10 cellular contexts compared by ENCODE assay signal in the genomic region with DNA sequence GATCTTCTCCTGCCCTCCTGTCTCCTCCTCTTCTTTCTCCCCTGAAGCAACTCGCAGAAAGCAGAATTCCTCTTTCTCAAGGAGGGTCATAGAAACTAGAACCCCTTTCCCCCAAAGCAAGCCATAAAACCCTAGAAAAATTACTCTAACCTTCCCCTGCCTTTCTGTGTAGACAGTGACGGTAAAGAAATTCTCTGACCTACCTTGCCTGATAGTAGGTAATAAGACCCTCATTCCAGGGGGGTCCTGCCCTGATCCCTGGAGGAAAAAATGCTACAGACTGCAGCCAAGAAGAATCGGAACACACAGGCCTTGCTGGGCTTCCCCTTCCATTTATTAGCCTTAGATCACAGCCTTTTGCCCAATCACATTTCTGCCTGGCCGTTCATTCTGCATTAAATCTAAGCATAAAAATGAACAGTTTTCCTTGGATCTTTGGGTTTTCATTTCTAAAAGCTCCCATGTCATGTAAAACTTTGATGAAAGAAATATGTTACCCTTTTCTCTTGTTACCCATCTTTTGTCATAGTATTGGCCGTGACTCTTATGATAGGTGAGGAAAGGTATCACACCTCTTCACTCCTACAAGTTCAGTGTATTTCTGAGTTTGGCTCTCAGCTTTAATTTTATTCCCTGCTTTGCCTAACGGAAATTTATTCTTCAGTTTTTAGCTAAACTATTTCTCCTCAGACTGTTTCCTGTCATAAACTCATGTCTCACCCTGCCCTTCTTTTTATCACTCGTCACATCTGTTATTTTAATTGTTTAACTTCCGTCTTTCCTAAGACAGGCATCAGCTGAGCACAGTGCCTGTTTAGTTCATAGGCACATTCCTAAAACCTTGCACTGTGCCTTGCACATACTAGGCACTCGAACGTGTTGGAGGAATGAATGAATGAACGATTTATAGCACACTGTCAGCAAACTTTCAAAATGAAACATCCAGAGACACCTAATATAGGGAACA. TPM values are rescaled to one million over a fixed set of nuclear protein-coding genes. Genes with fewer than 3 reads are reported as not detected.
DNase-seq lines count a peak whose midpoint lies in the region; ATAC-seq, FAIRE-seq and TF ChIP-seq lines count a peak whose summit lies in the region.
"Had no signal": no experiment of that assay in that cellular context is flagged by ENCODE, and none has a peak within 500 bp of the region (broad histone marks: within the 10 kb centered on the region; RNA-seq: fewer than 3 reads in every experiment).

No MANE protein-coding gene starts in this region.

- peak overlapping the region; percentile 24 for H2AFZ ChIP-seq in mammary epithelial cell (ENCODE audit: low read depth, low read length)

- no peak overlapping the region for H3K9ac ChIP-seq in mammary epithelial cell (ENCODE audit: insufficient read depth, low read length)

- DNase-seq in activated naive CD4-positive, alpha-beta T cell treated with anti-CD3 and anti-CD28 coated beads for 36 hours = no peak
- DNase-seq in activated naive CD4-positive, alpha-beta T cell treated with Interleukin-2 at 50 U/mL for 16 hours = no peak
- DNase-seq in NOMO-1 treated with DMSO at 0.1 percent for 48 hours (lab: John Stamatoyannopoulos, UW; ENCODE audit: unreplicated experiment) (peak; percentile 58), mammary epithelial cell (no peak), NCI-H226 (no peak), frontal cortex (ENCODE audit: low spot score in 2 of 2) (no peak)
- no peak for DNase-seq in stimulated activated naive B cell treated with anti-CD40 and anti-IgM and Interleukin-4, amounts not matched to agents 10 μg/mL and 1 μg/mL and 100 μg/mL, for 72 hours

- peaks cover 40% of the 10 kb centered on the region for H3K4me1 Mint-ChIP-seq in activated naive CD4-positive, alpha-beta T cell treated with anti-CD3 and anti-CD28 coated beads for 36 hours (ENCODE audit: low read depth)
- H3K4me1 Mint-ChIP-seq in stimulated activated naive B cell treated with anti-CD40 and anti-IgM and Interleukin-4, amounts not matched to agents 10 μg/mL and 1 μg/mL and 100 μg/mL, for 72 hours = peaks cover 28 to 40% of the 10 kb centered on the region in 2 donors

- H3K4me2 ChIP-seq in mammary epithelial cell (ENCODE audit: insufficient read depth, low read depth, low read length) = peak overlapping the region; percentile 11

- no peaks in the 10 kb centered on the region for H3K27me3 ChIP-seq in mammary epithelial cell (ENCODE audit: insufficient read depth, low read length)

- H3K36me3 ChIP-seq in mammary epithelial cell (ENCODE audit: insufficient read depth, low read length) = no peaks in the 10 kb centered on the region

- TF ChIP-seq CTCF in mammary epithelial cell (conservative IDR thresholded peaks at IDR 0.05 in 1 of 2, IDR thresholded peaks at IDR 0.05 in 1 of 2; ENCODE audit: extremely low read depth in 1 of 2, insufficient read depth in 1 of 2, low read depth in 1 of 2, low read length in 2 of 2) = no peak

- peak overlapping the region; percentile 75 for H3K27ac Mint-ChIP-seq in activated naive CD4-positive, alpha-beta T cell treated with anti-CD3 and anti-CD28 coated beads for 36 hours
- peak overlapping the region; percentile 79 for H3K27ac Mint-ChIP-seq in stimulated activated naive B cell treated with anti-CD40 and anti-IgM and Interleukin-4, amounts not matched to agents 10 μg/mL and 1 μg/mL and 100 μg/mL, for 72 hours

- no TSS peak for BruUV-seq in mammary epithelial cell (replicated peaks; lab: Mats Ljungman, UMichigan)

- no peaks in the 10 kb centered on the region for H4K20me1 ChIP-seq in mammary epithelial cell (ENCODE audit: insufficient read depth, low read length)

- no peak for FAIRE-seq in frontal cortex (lab: Jason Lieb, UNC)

- no peaks in the 10 kb centered on the region for H3K9me3 Mint-ChIP-seq in activated naive CD4-positive, alpha-beta T cell treated with anti-CD3 and anti-CD28 coated beads for 36 hours
- no peaks in the 10 kb centered on the region for H3K9me3 Mint-ChIP-seq in stimulated activated naive B cell treated with anti-CD40 and anti-IgM and Interleukin-4, amounts not matched to agents 10 μg/mL and 1 μg/mL and 100 μg/mL, for 72 hours
- H3K9me3 Mint-ChIP-seq: nephron had no signal

- no peaks in the 10 kb centered on the region for H3K79me2 ChIP-seq in mammary epithelial cell (ENCODE audit: insufficient read depth, low read length)

- H3K4me3 ChIP-seq in mammary epithelial cell (replicated peaks in 1 of 3; ENCODE audit: insufficient read depth in 1 of 3, low read depth in 2 of 3, low read length in 3 of 3) = no peak overlapping the region

- no peak overlapping the region for H3K4me3 Mint-ChIP-seq in activated naive CD4-positive, alpha-beta T cell treated with anti-CD3 and anti-CD28 coated beads for 36 hours
- H3K4me3 Mint-ChIP-seq in stimulated activated naive B cell treated with anti-CD40 and anti-IgM and Interleukin-4, amounts not matched to agents 10 μg/mL and 1 μg/mL and 100 μg/mL, for 72 hours = peak overlapping the region; percentile 48 to 54
- H3K4me3 Mint-ChIP-seq: nephron had no signal

- H3K36me3 Mint-ChIP-seq in activated naive CD4-positive, alpha-beta T cell treated with anti-CD3 and anti-CD28 coated beads for 36 hours (ENCODE audit: low read depth) = peaks cover 21% of the 10 kb centered on the region
- peaks cover 25 to 43% of the 10 kb centered on the region in 2 donors for H3K36me3 Mint-ChIP-seq in stimulated activated naive B cell treated with anti-CD40 and anti-IgM and Interleukin-4, amounts not matched to agents 10 μg/mL and 1 μg/mL and 100 μg/mL, for 72 hours

- WGBS in mammary epithelial cell (ENCODE audit: low coverage, missing lambda C conversion rate) = 45% methylated on average over 11 of the region's 11 CpGs

- H3K4me1 ChIP-seq in mammary epithelial cell (ENCODE audit: insufficient read depth, low read length) = peaks cover 16% of the 10 kb centered on the region

- ATAC-seq in stimulated activated naive B cell treated with anti-CD40 and anti-IgM and Interleukin-4, amounts not matched to agents 10 μg/mL and 1 μg/mL and 100 μg/mL, for 72 hours (replicated peaks) = peak; percentile 10 to 11
- ATAC-seq in HG03175 (IDR thresholded peaks at IDR 0.05; ENCODE audit: unreplicated experiment) = no peak

- no peaks in the 10 kb centered on the region for H3K27me3 Mint-ChIP-seq in activated naive CD4-positive, alpha-beta T cell treated with anti-CD3 and anti-CD28 coated beads for 36 hours (ENCODE audit: low read depth)
- no peaks in the 10 kb centered on the region for H3K27me3 Mint-ChIP-seq in stimulated activated naive B cell treated with anti-CD40 and anti-IgM and Interleukin-4, amounts not matched to agents 10 μg/mL and 1 μg/mL and 100 μg/mL, for 72 hours

- CTCF ChIA-PET in activated naive CD4-positive, alpha-beta T cell treated with anti-CD3 and anti-CD28 coated beads for 36 hours (lab: Charles Lee) = interaction anchor here (0.8 to 3.0 kb wide), 12 partner anchors 10 to 196 kb away, joined by 3 to 25 read pairs (median 4); a partner anchor contains a TSS
- CTCF ChIA-PET in mammary epithelial cell (lab: Charles Lee; ENCODE audit: low non-redundant PET) = interaction anchor here (0.6 kb wide), 1 partner anchor 320 kb away, joined by 4 read pairs; no protein-coding TSS in a partner anchor

- H3K27ac ChIP-seq in mammary epithelial cell (ENCODE audit: insufficient read depth, low read depth, low read length) = no peak overlapping the region

- dilution Hi-C loops in mammary epithelial cell (cut with HindIII; ENCODE audit: low sequenced_read_pairs) = no loop called here

- H3K9me3 ChIP-seq in mammary epithelial cell (replicated peaks; ENCODE audit: insufficient read depth, low read length) = no peaks in the 10 kb centered on the region

- intact Hi-C loops in activated naive CD4-positive, alpha-beta T cell treated with anti-CD3 and anti-CD28 coated beads for 36 hours (cut with micrococcal nuclease) = loop anchor here (5.0 kb wide), 1 partner anchor 267 kb away; no protein-coding TSS in a partner anchor
- intact Hi-C loops in mammary epithelial cell (cut with micrococcal nuclease) = loop anchor here (10.0 kb wide), 3 partner anchors 110 to 500 kb away; no protein-coding TSS in a partner anchor

- in situ Hi-C loops in mammary epithelial cell (cut with MboI; ENCODE audit: low sequenced_read_pairs in 2 of 2) = loop anchor here in 1 of 2 donors (5.0 to 10.0 kb wide), 2 partner anchors 313 to 500 kb away; no protein-coding TSS in a partner anchor

RNA-seq across cellular contexts. Expression of a gene that starts 20.4 kb away (rescaled TPM):
- not detected for total RNA-seq in activated naive CD4-positive, alpha-beta T cell treated with anti-CD3 and anti-CD28 coated beads for 36 hours
- total RNA-seq in mammary epithelial cell = not detected
- polyA plus RNA-seq in mammary epithelial cell = not detected
- polyA minus RNA-seq in mammary epithelial cell = not detected
- total RNA-seq in frontal cortex = not detected
- total RNA-seq: M059J had no signal

RNA-seq across cellular contexts. Expression of a gene that starts 56.7 kb away (rescaled TPM):
- 1,000 to 10,000 TPM; 1,008 to 1,043 TPM for total RNA-seq in activated naive CD4-positive, alpha-beta T cell treated with anti-CD3 and anti-CD28 coated beads for 36 hours
- total RNA-seq in mammary epithelial cell (100 to 1,000 TPM; 149 to 454 TPM), frontal cortex (6.1 TPM)
- 1.2 TPM for polyA plus RNA-seq in mammary epithelial cell
- polyA minus RNA-seq in mammary epithelial cell = 1.1 TPM

Comparison
In these comparisons a context has a peak if more than half of its experiments do, and no peak if none do; other contexts are left out.
1. RNA of a gene that starts 56.7 kb away (total RNA-seq): 1,008 to 1,043 TPM in activated naive CD4-positive, alpha-beta T cell treated with anti-CD3 and anti-CD28 coated beads for 36 hours and 149 to 454 TPM in mammary epithelial cell; 6.1 TPM in frontal cortex (single experiment); every median in the first group is over 10 times any median in the second.